ENCODE assay signal across 8 cellular contexts in genomic region chr19:3434630-3435553, GRCh38. TPM values are rescaled to one million over a fixed set of nuclear protein-coding genes. Genes with fewer than 3 reads are reported as not detected.
A peak's percentile ranks its signal among the peaks of the same experiment; 100 is the strongest.
DNase-seq lines count a peak whose midpoint lies in the region; ATAC-seq and TF ChIP-seq lines count a peak whose summit lies in the region.

No MANE protein-coding gene starts in this region.

- ATAC-seq in HG02571 (IDR thresholded peaks at IDR 0.05; ENCODE audit: unreplicated experiment) (peak; percentile 74), left cardiac atrium (peak; percentile 96 to 99)

- no peaks in the 10 kb centered on the region for H3K27me3 Mint-ChIP-seq in type B pancreatic cell

- peaks cover 5% of the 10 kb centered on the region for H3K36me3 Mint-ChIP-seq in type B pancreatic cell

- DNase-seq in GM04504 (ENCODE audit: low read depth) (peak; percentile 85), NCI-H1105 treated with DMSO at 0.1 percent for 48 hours (lab: John Stamatoyannopoulos, UW) (peak; percentile 94), T follicular helper cell (ENCODE audit: low read depth) (peak; percentile 89), amniotic epithelial cell (ENCODE audit: low read depth) (peak; percentile 93), left cardiac atrium (peak; percentile 98), posterior cingulate gyrus (peak; percentile 89 to 100 (median 94)), type B pancreatic cell (ENCODE audit: extremely low spot score, unreplicated experiment) (peak; percentile 99)

- peaks cover 5% of the 10 kb centered on the region for H3K4me1 Mint-ChIP-seq in type B pancreatic cell (ENCODE audit: unreplicated experiment)

- no peak for TF ChIP-seq CTCF in type B pancreatic cell (conservative IDR thresholded peaks at IDR 0.05)

- H3K27ac Mint-ChIP-seq in type B pancreatic cell, result peak overlapping the region; percentile 98

- intact Hi-C loops in left cardiac atrium (cut with DNase I), result loop anchor here in 1 of 2 donors (10.0 kb wide), 1 partner anchor 110 kb away; no protein-coding TSS in a partner anchor
- intact Hi-C loops in posterior cingulate gyrus (cut with DNase I), result no loop called here

- H3K9me3 Mint-ChIP-seq in type B pancreatic cell, result no peaks in the 10 kb centered on the region

- peak overlapping the region; percentile 99 for H3K4me3 Mint-ChIP-seq in type B pancreatic cell

RNA-seq across cellular contexts. Expression of gene SMIM24, which starts 45.4 kb away (rescaled TPM):
- total RNA-seq in left cardiac atrium, result not detected
- 7.0 and 21.9 TPM in 2 replicates for total RNA-seq in type B pancreatic cell (ENCODE audit: low replicate concordance)

RNA-seq across cellular contexts. Expression of gene SMIM44, which starts 48.3 kb away (rescaled TPM):
- total RNA-seq in left cardiac atrium (not detected), type B pancreatic cell (ENCODE audit: low replicate concordance) (not detected in 2 replicates)

Comparison
In these comparisons a context has a peak if more than half of its experiments do, and no peak if none do; other contexts are left out.
1. Peak in every context shown above with its lines: DNase-seq and ATAC-seq.